14 cellular contexts compared by ENCODE assay signal in the genomic region with DNA sequence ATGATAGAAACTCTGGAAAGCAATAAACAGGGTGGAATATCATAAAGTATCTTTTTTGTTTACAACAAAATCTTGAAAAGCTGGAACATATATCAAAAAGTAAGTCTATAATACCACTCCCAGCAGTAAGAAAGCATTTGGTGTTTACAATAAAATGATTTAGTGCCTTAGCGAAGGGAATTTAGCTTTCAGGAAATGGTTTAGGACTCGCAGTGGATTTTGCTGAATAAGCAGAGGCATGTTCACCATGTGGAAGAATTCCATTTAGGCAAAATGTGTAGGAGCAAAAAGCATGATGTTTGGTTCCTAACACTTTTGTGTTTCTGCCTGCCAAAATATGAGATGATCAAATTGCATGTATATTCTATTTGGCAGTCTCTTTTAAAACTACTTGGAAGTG.
DNase-seq lines count a peak whose midpoint lies in the region; ATAC-seq and TF ChIP-seq lines count a peak whose summit lies in the region.
"Had no signal": no experiment of that assay in that cellular context is flagged by ENCODE, and none has a peak within 500 bp of the region (broad histone marks: within the 10 kb centered on the region; RNA-seq: fewer than 3 reads in every experiment).

No MANE protein-coding gene starts in this region.

- peak overlapping the region; percentile 94 to 99 (median 96) for H3K27ac Mint-ChIP-seq in nephron
- H3K27ac Mint-ChIP-seq: CD14-positive monocyte; CD4-positive, alpha-beta memory T cell; GM23338 had no signal

- H3K4me3 Mint-ChIP-seq in nephron = peak overlapping the region in 1 of 3 experiments; percentile 73
- H3K4me3 Mint-ChIP-seq: CD14-positive monocyte; CD4-positive, alpha-beta memory T cell; GM23338 had no signal

- H3K27me3 Mint-ChIP-seq in nephron (ENCODE audit: low read depth) = no peaks in the 10 kb centered on the region

- peaks cover 37% of the 10 kb centered on the region for H3K4me1 Mint-ChIP-seq in nephron
- H3K4me1 Mint-ChIP-seq: GM23338 had no signal

- no peak overlapping the region for H3K4me3 ChIP-seq in fibroblast of villous mesenchyme (ENCODE audit: low read depth, low read length)
- H3K4me3 ChIP-seq: BLaER1, GM23338 had no signal

- no peak for ATAC-seq in GM21390 (IDR thresholded peaks at IDR 0.05; ENCODE audit: unreplicated experiment)
- ATAC-seq: GM23338 had no signal

- H3K36me3 Mint-ChIP-seq in nephron (ENCODE audit: low read depth) = peaks cover 31% of the 10 kb centered on the region
- H3K36me3 Mint-ChIP-seq: CD14-positive monocyte had no signal

- DNase-seq in DMS 273 (lab: John Stamatoyannopoulos, UW; ENCODE audit: unreplicated experiment) (peak; percentile 63), DMS 273 treated with DMSO at 0.1 percent for 48 hours (lab: John Stamatoyannopoulos, UW) (no peak), amniotic epithelial cell (ENCODE audit: low read depth) (peak; percentile 23), fibroblast of villous mesenchyme (ENCODE audit: low read depth) (peak; percentile 75), COLO829 (ENCODE audit: low spot score) (no peak), cortex of kidney (lab: John Stamatoyannopoulos, UW) (no peak)
- DNase-seq: Calu3; CD4-positive, alpha-beta memory T cell; HCEC 1CT had no signal

- no peak for TF ChIP-seq CTCF in fibroblast of villous mesenchyme (IDR thresholded peaks at IDR 0.05; ENCODE audit: insufficient read depth, low read depth, low read length)
- TF ChIP-seq CTCF in nephron (IDR thresholded peaks at IDR 0.05; ENCODE audit: unreplicated experiment in 3 of 3) = no peak

- peaks cover 14% of the 10 kb centered on the region for H3K9me3 Mint-ChIP-seq in nephron

Comparison
In these comparisons a context has a peak if more than half of its experiments do, and no peak if none do; other contexts are left out.
1. DNase-seq: peak in DMS 273 (single experiment), amniotic epithelial cell (single experiment) and fibroblast of villous mesenchyme (single experiment); none in DMS 273 treated with DMSO at 0.1 percent for 48 hours (single experiment), COLO829 (single experiment) and cortex of kidney (single experiment).